ENCODE assay signal across 27 cellular contexts in genomic region chr6:85077098-85077497, GRCh38.
DNase-seq lines count a peak whose midpoint lies in the region; ATAC-seq and TF ChIP-seq lines count a peak whose summit lies in the region.
"Had no signal": no experiment of that assay in that cellular context is flagged by ENCODE, and none has a peak within 500 bp of the region (broad histone marks: within the 10 kb centered on the region; RNA-seq: fewer than 3 reads in every experiment).

No MANE protein-coding gene starts in this region.

- POLR2A ChIA-PET in GM10248 (lab: Yijun Ruan, JAX), result no interaction called here

- DNase-seq in NCI-H82 (lab: John Stamatoyannopoulos, UW), result peak; percentile 4
- no peak for DNase-seq in NCI-H82 treated with DMSO at 0.1 percent for 48 hours (lab: John Stamatoyannopoulos, UW; ENCODE audit: unreplicated experiment)
- DNase-seq in astrocyte of the hippocampus (ENCODE audit: low read depth, low spot score), result peak; percentile 15
- DNase-seq in midbrain (lab: John Stamatoyannopoulos, UW), result peak; percentile 8
- no peak for DNase-seq in GM10248 (ENCODE audit: extremely low spot score)
- no peak for DNase-seq in left cardiac atrium
- DNase-seq in NCI-H187 (lab: John Stamatoyannopoulos, UW), result no peak
- DNase-seq: activated CD4-positive, alpha-beta T cell treated with anti-CD3 and anti-CD28 coated beads, Interleukin-2, amount 10 ng/mL, durations not matched to agents 24 days and 14 days; activated effector memory CD4-positive, alpha-beta T cell treated with Interleukin-2 at 50 U/mL for 16 hours; CD4-positive, alpha-beta T cell; DND-41; effector CD8-positive, alpha-beta T cell; heart left ventricle; Karpas-422; kidney; naive B cell; NCI-H1417 treated with DMSO at 0.1 percent for 48 hours; NCI-H2107; NCI-H748 treated with DMSO at 0.1 percent for 48 hours; nucleus accumbens; psoas muscle; RPMI8226; SJCRH30; stimulated activated CD4-positive, alpha-beta T cell treated with anti-CD3 and anti-CD28 coated beads, Interleukin-15, amount 100 ng/mL, for 24 hours; stimulated activated naive B cell treated with anti-CD40 and anti-IgM and Interleukin-4, amounts not matched to agents 10 μg/mL and 1 μg/mL and 100 μg/mL, for 72 hours had no signal

- TF ChIP-seq CTCF in GM10248 (IDR thresholded peaks at IDR 0.05; ENCODE audit: control extremely low read depth, extremely low read depth, low read depth, missing control alignments), result no peak

- CTCF ChIA-PET in GM10248 (lab: Yijun Ruan, JAX), result interaction anchor here (1.1 to 1.6 kb wide), 4 partner anchors 11 to 40 kb away, joined by 3 to 4 read pairs (median 3); no protein-coding TSS in a partner anchor

- ATAC-seq in HG03571 (IDR thresholded peaks at IDR 0.05; ENCODE audit: unreplicated experiment), result no peak
- ATAC-seq in left cardiac atrium, result no peak
- ATAC-seq: activated naive CD4-positive, alpha-beta T cell treated with anti-CD3 and anti-CD28 coated beads, Interleukin-2, amount 50 U/mL, for 72 hours; heart left ventricle; psoas muscle; stimulated activated naive B cell treated with anti-CD40 and anti-IgM and Interleukin-4, amounts not matched to agents 10 μg/mL and 1 μg/mL and 100 μg/mL, for 72 hours had no signal

- intact Hi-C loops in left cardiac atrium (cut with DNase I), result no loop called here

Comparison
In these comparisons a context has a peak if more than half of its experiments do, and no peak if none do; other contexts are left out.
1. DNase-seq: peak in NCI-H82 (single experiment), astrocyte of the hippocampus (single experiment) and midbrain (single experiment); none in NCI-H82 treated with DMSO at 0.1 percent for 48 hours (single experiment), GM10248 (single experiment), left cardiac atrium (single experiment) and NCI-H187 (0 of 2).